1 cellular context compared by ENCODE assay signal in the genomic region with DNA sequence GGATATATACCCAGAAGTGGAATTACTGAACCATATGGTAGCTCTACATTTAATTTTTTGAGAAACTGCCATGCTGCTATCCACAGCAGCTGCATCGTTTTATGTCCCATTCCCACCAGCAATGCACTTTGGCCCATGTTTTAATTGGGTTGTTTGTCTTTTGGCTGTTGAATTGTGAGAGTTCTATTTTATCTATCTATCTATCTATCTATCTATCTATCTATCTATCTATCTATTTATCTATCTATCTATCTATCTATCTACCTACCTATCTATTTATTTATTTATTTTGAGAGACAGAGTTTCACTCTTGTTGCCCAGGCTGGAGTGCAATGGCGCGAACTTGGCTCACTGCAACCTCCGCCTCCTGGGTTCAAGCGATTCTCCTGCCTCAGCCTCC. TPM values are rescaled to one million over a fixed set of nuclear protein-coding genes. Genes with fewer than 3 reads are reported as not detected.
A peak's percentile ranks its signal among the peaks of the same experiment; 100 is the strongest.
DNase-seq lines count a peak whose midpoint lies in the region; ATAC-seq, FAIRE-seq and TF ChIP-seq lines count a peak whose summit lies in the region.
"Not testable (repeated sequence)": the region's sequence is repeated elsewhere in the genome, so short reads cannot be mapped to it uniquely, and the experiment has no call there.

No MANE protein-coding gene starts in this region.

- H3K79me2 ChIP-seq in K562 (ENCODE audit: control insufficient read depth, insufficient read depth, low read length) = not testable (repeated sequence)

- not testable (repeated sequence) for H3K4me2 ChIP-seq in K562 (ENCODE audit: insufficient read depth, low read length)

- intact Hi-C loops in K562 (cut with micrococcal nuclease) = not testable (repeated sequence)

- BruUV-seq in K562 (replicated peaks; lab: Mats Ljungman, UMichigan) = not testable (repeated sequence)

- 60% methylated on average over 5 of the region's 5 CpGs for WGBS in K562 (ENCODE audit: insufficient coverage, low coverage, missing lambda C conversion rate)

- H3K36me3 ChIP-seq in K562 (ENCODE audit: control insufficient read depth, insufficient read depth, low read length) = not testable (repeated sequence)

- H3K9ac ChIP-seq in K562 (ENCODE audit: insufficient read depth in 1 of 2, low read depth in 2 of 2, low read length in 2 of 2) = not testable (repeated sequence)

- not testable (repeated sequence) for H3K4me1 ChIP-seq in K562 (replicated peaks in 1 of 2; ENCODE audit: control insufficient read depth in 2 of 2, insufficient read depth in 2 of 2, low read length in 2 of 2)

- H3K27me3 ChIP-seq in K562 (ENCODE audit: control insufficient read depth in 2 of 2, insufficient read depth in 2 of 2, low read length in 2 of 2) = not testable (repeated sequence)

- not testable (repeated sequence) for H4K20me1 ChIP-seq in K562 (replicated peaks; ENCODE audit: control insufficient read depth, insufficient read depth, low read length)

- not testable (repeated sequence) for H3K9me1 ChIP-seq in K562 (ENCODE audit: control insufficient read depth, insufficient read depth, low read length)

- TF ChIP-seq RAD21 in K562 (CRISPR knock-in tag; conservative IDR thresholded peaks at IDR 0.05 in 1 of 2, IDR thresholded peaks at IDR 0.05 in 1 of 2) = not testable (repeated sequence)

- FAIRE-seq in K562 (lab: Jason Lieb, UNC) = not testable (repeated sequence)

- not testable (repeated sequence) for H3K9me3 ChIP-seq in K562 (replicated peaks; ENCODE audit: control insufficient read depth, insufficient read depth, low read depth, low read length)

- TF ChIP-seq POLR2A in K562 (conservative IDR thresholded peaks at IDR 0.05) = not testable (repeated sequence)

- H3K27ac ChIP-seq in K562 (ENCODE audit: extremely low read depth, low read depth, low read length) = not testable (repeated sequence)

- TF ChIP-seq EP300 in K562 (IDR thresholded peaks at IDR 0.05; ENCODE audit: low read length) = not testable (repeated sequence)

- not testable (repeated sequence) for TF ChIP-seq CTCF in K562 (IDR thresholded peaks at IDR 0.05 in 2 of 3, conservative IDR thresholded peaks at IDR 0.05 in 1 of 3; ENCODE audit: insufficient read depth in 2 of 3, low read depth in 1 of 3, low read length in 3 of 3)

- not testable (repeated sequence) for H2AFZ ChIP-seq in K562 (ENCODE audit: low read depth, low read length)

- CTCF ChIA-PET in K562 (lab: Yijun Ruan, JAX; ENCODE audit: low intra/inter-chr PET ratio) = not testable (repeated sequence)

- in situ Hi-C loops in K562 (cut with MboI) = not testable (repeated sequence)

- not testable (repeated sequence) for ATAC-seq in K562

- POLR2A ChIA-PET in K562 (lab: Yijun Ruan, JAX) = not testable (repeated sequence)

- DNase-seq in K562 (ENCODE audit: extremely low read depth in 1 of 4, low spot score in 3 of 4) = not testable (repeated sequence)

- not testable (repeated sequence) for H3K4me3 ChIP-seq in K562

TF ChIP-seq in K562, 482 proteins besides CTCF, POLR2A, EP300 and RAD21:
- peak; percentile 93 for TF ChIP-seq DACH1 (IDR thresholded peaks at IDR 0.05; ENCODE audit: partially characterized antibody)

RNA-seq across cellular contexts. Expression of gene ZBTB9, which starts 28.2 kb away (rescaled TPM):
- 14.2 and 31.6 TPM in 2 replicates for total RNA-seq in K562 (2011; cell fraction: chromatin; rRNA removed; ENCODE audit: low replicate concordance)
- 23.9 and 26.3 TPM in 2 replicates for total RNA-seq in K562 (2011; cell fraction: nucleolus; rRNA removed)
- 14.0 and 19.2 TPM in 2 replicates for total RNA-seq in K562 (2011; cell fraction: nucleoplasm; rRNA removed)
- 10.4 and 15.0 TPM in 2 replicates for total RNA-seq in K562 (2014; rRNA removed)
- 10.3 and 10.4 TPM in 2 replicates for total RNA-seq in K562 (2014; rRNA removed; fragmentation: Illumina TruSeq; extraction: Trizol)
- 12.7 and 13.1 TPM in 2 replicates for total RNA-seq in K562 (2015; rRNA removed; fragmentation: Illumina TruSeq; extraction: Trizol)
- 15.9 and 17.3 TPM in 2 replicates for total RNA-seq in K562 (2021)
- 10.5 and 11.1 TPM in 2 replicates for polyA plus RNA-seq in K562 (2011; rRNA removed)
- 7.8 and 10.3 TPM in 2 replicates for polyA plus RNA-seq in K562 (2011; cell fraction: cytosol; rRNA removed)
- 13.6 and 18.1 TPM in 2 replicates for polyA plus RNA-seq in K562 (2011; cell fraction: nucleus; rRNA removed)
- polyA plus RNA-seq in K562 (2012) = 12.2 and 14.5 TPM in 2 replicates
- polyA plus RNA-seq in K562 (2014; fragmentation: Illumina TruSeq; extraction: Trizol) = 16.3 and 19.5 TPM in 2 replicates
- polyA plus RNA-seq in K562 (2014; fragmentation: Nextera tagmentation; extraction: Ambion mirVana) = 1 to 10 TPM; 1.9 to 2.5 TPM
- 6.9 and 11.9 TPM in 2 replicates for polyA plus RNA-seq in K562 (2014; rRNA removed)
- 11.3 and 13.1 TPM in 2 replicates for polyA minus RNA-seq in K562 (2011; rRNA and poly(A)+ RNA removed)
- polyA minus RNA-seq in K562 (2011; cell fraction: cytosol; rRNA and poly(A)+ RNA removed) = 11.1 and 15.7 TPM in 2 replicates
- polyA minus RNA-seq in K562 (2011; cell fraction: nucleus; rRNA and poly(A)+ RNA removed) = 6.6 and 10.3 TPM in 2 replicates
